8 cellular contexts compared by ENCODE assay signal in genomic region chr11:118295834-118296454, GRCh38. TPM values are rescaled to one million over a fixed set of nuclear protein-coding genes. Genes with fewer than 3 reads are reported as not detected.
A peak's percentile ranks its signal among the peaks of the same experiment; 100 is the strongest.
DNase-seq lines count a peak whose midpoint lies in the region; TF ChIP-seq lines count a peak whose summit lies in the region.

No MANE protein-coding gene starts in this region.

- H3K9ac ChIP-seq in mesenchymal stem cell (ENCODE audit: low read length) = no peak overlapping the region

- no peak overlapping the region for H3K27ac ChIP-seq in mesenchymal stem cell (ENCODE audit: low read length, poor library complexity, severe bottlenecking)

- no peak overlapping the region for H2BK5ac ChIP-seq in mesenchymal stem cell (ENCODE audit: low read depth, low read length, poor library complexity, severe bottlenecking)

- H3K4me1 ChIP-seq in mesenchymal stem cell (ENCODE audit: control insufficient read depth, insufficient read depth, low read depth, low read length) = no peaks in the 10 kb centered on the region

- no peak overlapping the region for H2BK12ac ChIP-seq in mesenchymal stem cell (ENCODE audit: low read length in 2 of 2)

- H3K27ac Mint-ChIP-seq in MCF 10A (ENCODE audit: low read depth, unreplicated experiment) = no peak overlapping the region

- H3K14ac ChIP-seq in mesenchymal stem cell (ENCODE audit: low read length in 2 of 2) = no peak overlapping the region

- no peak overlapping the region for H2AK5ac ChIP-seq in mesenchymal stem cell (ENCODE audit: low read length, severe bottlenecking)

- no peaks in the 10 kb centered on the region for H3K36me3 ChIP-seq in mesenchymal stem cell (ENCODE audit: control insufficient read depth in 1 of 2, insufficient read depth in 2 of 2, low read depth in 1 of 2, low read length in 2 of 2)

- no peak overlapping the region for H4K91ac ChIP-seq in mesenchymal stem cell (ENCODE audit: low read length)

- no peak overlapping the region for H3K4me3 Mint-ChIP-seq in MCF 10A (ENCODE audit: unreplicated experiment)

- TF ChIP-seq CTCF in MCF 10A (IDR thresholded peaks at IDR 0.05; ENCODE audit: unreplicated experiment) = peak; percentile 36

- intact Hi-C loops in MCF 10A (cut with micrococcal nuclease) = loop anchor here (1.0 to 5.0 kb wide), 3 partner anchors 57 to 271 kb away; partner anchors contain the start of gene IFT46

- H3K9me3 Mint-ChIP-seq in MCF 10A (ENCODE audit: unreplicated experiment) = no peaks in the 10 kb centered on the region

- no TSS peak for BruUV-seq in MCF 10A (replicated peaks; lab: Mats Ljungman, UMichigan)

- CTCF ChIA-PET in MCF 10A (lab: Yijun Ruan, JAX) = interaction anchor here (0.5 to 2.6 kb wide), 37 partner anchors 8 to 406 kb away, joined by 3 to 36 read pairs (median 4); partner anchors contain the start of genes CD3E and UBE4A

- POLR2A ChIA-PET in MCF 10A (lab: Yijun Ruan, JAX) = interaction anchor here (0.9 to 2.4 kb wide), 9 partner anchors 11 to 121 kb away, joined by 3 to 32 read pairs (median 5); partner anchors contain the start of genes MPZL2, MPZL3 and UBE4A

- H2BK15ac ChIP-seq in mesenchymal stem cell (ENCODE audit: low read depth, poor library complexity, severe bottlenecking) = no peak overlapping the region

- no peaks in the 10 kb centered on the region for H3K79me1 ChIP-seq in mesenchymal stem cell (replicated peaks; ENCODE audit: low read length, poor library complexity, severe bottlenecking)

- peak; percentile 29 for DNase-seq in stimulated activated CD4-positive, alpha-beta T cell treated with anti-CD3 and anti-CD28 coated beads, Interleukin-1b, Interleukin-23, amount 100 ng/mL, for 48 hours
- no peak for DNase-seq in stimulated activated CD4-positive, alpha-beta T cell treated with anti-CD3 and anti-CD28 coated beads, Interleukin-12 subunit alpha, Interleukin-12 subunit beta, amount 100 ng/mL, for 4 hours
- DNase-seq in RKO (ENCODE audit: low spot score) (peak; percentile 76), MCF 10A (ENCODE audit: unreplicated experiment) (peak; percentile 68), mesenchymal stem cell (peak; percentile 16), NCI-H446 (lab: John Stamatoyannopoulos, UW) (no peak), COR-L47 (lab: John Stamatoyannopoulos, UW) (no peak), NCI-H1694 (lab: John Stamatoyannopoulos, UW) (no peak)

- no peak overlapping the region for H3K18ac ChIP-seq in mesenchymal stem cell (ENCODE audit: low read depth in 1 of 2, low read length in 2 of 2)

- no peak overlapping the region for H3K23ac ChIP-seq in mesenchymal stem cell (ENCODE audit: low read length in 2 of 2)

- no peaks in the 10 kb centered on the region for H3K9me3 ChIP-seq in mesenchymal stem cell (ENCODE audit: control insufficient read depth, low read length)

- H3K27me3 ChIP-seq in mesenchymal stem cell (ENCODE audit: control insufficient read depth in 1 of 2, insufficient read depth in 1 of 2, low read length in 2 of 2) = peaks cover 10 to 27% of the 10 kb centered on the region in 2 experiments

- no peak overlapping the region for H3K4me2 ChIP-seq in mesenchymal stem cell (ENCODE audit: low read length, poor library complexity, severe bottlenecking)

- no peaks in the 10 kb centered on the region for H3K36me3 Mint-ChIP-seq in MCF 10A (ENCODE audit: insufficient read depth, unreplicated experiment)

- no peak overlapping the region for H4K8ac ChIP-seq in mesenchymal stem cell (ENCODE audit: low read length)

- H3K4me1 Mint-ChIP-seq in MCF 10A (ENCODE audit: insufficient read depth, unreplicated experiment) = peaks cover 12% of the 10 kb centered on the region

- no peak overlapping the region for H3K4ac ChIP-seq in mesenchymal stem cell (ENCODE audit: low read depth in 1 of 2, low read length in 2 of 2)

- H2BK120ac ChIP-seq in mesenchymal stem cell (ENCODE audit: low read depth, low read length) = no peak overlapping the region

- 32% methylated on average over 2 of the region's 2 CpGs for WGBS in mesenchymal stem cell

- no peak overlapping the region for H3K4me3 ChIP-seq in mesenchymal stem cell (ENCODE audit: insufficient read depth in 1 of 2, low read depth in 1 of 2, low read length in 2 of 2)

- H3K27me3 Mint-ChIP-seq in MCF 10A (ENCODE audit: insufficient read depth, unreplicated experiment) = no peaks in the 10 kb centered on the region

- no peak overlapping the region for H2AFZ ChIP-seq in mesenchymal stem cell (ENCODE audit: low read depth, low read length)

RNA-seq across cellular contexts. Expression of gene CD3E, which starts 8.6 kb away (rescaled TPM):
- not detected in 2 replicates for total RNA-seq in MCF 10A (2022)
- polyA plus RNA-seq in mesenchymal stem cell (2013, experiment 1 of 2) = not detected
- polyA plus RNA-seq in mesenchymal stem cell (2013, experiment 2 of 2) = not detected

RNA-seq across cellular contexts. Expression of gene MPZL2, which starts 31.8 kb away (rescaled TPM):
- total RNA-seq in MCF 10A (2022) = 7.0 and 13.7 TPM in 2 replicates
- polyA plus RNA-seq in mesenchymal stem cell (2013, experiment 1 of 2) = not detected
- 0.03 TPM for polyA plus RNA-seq in mesenchymal stem cell (2013, experiment 2 of 2)

RNA-seq across cellular contexts. Expression of gene MPZL3, which starts 43.8 kb away (rescaled TPM):
- total RNA-seq in MCF 10A (2022) = 11.9 and 17.7 TPM in 2 replicates
- polyA plus RNA-seq in mesenchymal stem cell (2013, experiment 1 of 2) = 0.15 TPM
- 0.11 TPM for polyA plus RNA-seq in mesenchymal stem cell (2013, experiment 2 of 2)

RNA-seq across cellular contexts. Expression of gene CD3D, which starts 46.6 kb away (rescaled TPM):
- total RNA-seq in MCF 10A (2022) = not detected in 2 replicates
- polyA plus RNA-seq in mesenchymal stem cell (2013, experiment 1 of 2) = not detected
- not detected for polyA plus RNA-seq in mesenchymal stem cell (2013, experiment 2 of 2)

RNA-seq across cellular contexts. Expression of gene CD3G, which starts 48.2 kb away (rescaled TPM):
- total RNA-seq in MCF 10A (2022) = not detected in 2 replicates
- not detected for polyA plus RNA-seq in mesenchymal stem cell (2013, experiment 1 of 2)
- polyA plus RNA-seq in mesenchymal stem cell (2013, experiment 2 of 2) = not detected

Comparison
In these comparisons a context has a peak if more than half of its experiments do, and no peak if none do; other contexts are left out.
1. DNase-seq: peak in stimulated activated CD4-positive, alpha-beta T cell treated with anti-CD3 and anti-CD28 coated beads, Interleukin-1b, Interleukin-23, amount 100 ng/mL, for 48 hours (single experiment), RKO (single experiment), MCF 10A (single experiment) and mesenchymal stem cell (single experiment); none in stimulated activated CD4-positive, alpha-beta T cell treated with anti-CD3 and anti-CD28 coated beads, Interleukin-12 subunit alpha, Interleukin-12 subunit beta, amount 100 ng/mL, for 4 hours (single experiment), NCI-H446 (0 of 2), COR-L47 (single experiment) and NCI-H1694 (single experiment).